In genomic region chrX:155070975-155071693, GRCh38 we compare ENCODE assay signal across 1 cellular context.
A peak's percentile ranks its signal among the peaks of the same experiment; 100 is the strongest.
TF ChIP-seq lines count a peak whose summit lies in the region.

Gene BRCC3, plus strand, starts transcription at chrX:155071508. Its CDS starts 20 bp downstream, at chrX:155071528.
Gene CMC4, minus strand, starts transcription at chrX:155071136. Its CDS starts 7,113 bp downstream, at chrX:155064023.
Gene MTCP1, minus strand, starts transcription at chrX:155071136. Its CDS starts 5,126 bp downstream, at chrX:155066010.

TF ChIP-seq in K562, 482 proteins besides CTCF, POLR2A, EP300 and RAD21 (continued from another document and continues in another):
- peak; percentile 44 for TF ChIP-seq POLR2AphosphoS5 (IDR thresholded peaks at IDR 0.05; ENCODE audit: control insufficient read depth, insufficient read depth, low read depth, low read length)
- TF ChIP-seq NR2C2 (CRISPR knock-in tag; IDR thresholded peaks at IDR 0.05): no peak
- TF ChIP-seq NR2C2 (tag; IDR thresholded peaks at IDR 0.05): peak; percentile 27; the same call in 1 of the 2 replicates
- peak; percentile 59; the same call in 1 of the 2 replicates for TF ChIP-seq C11orf30 (IDR thresholded peaks at IDR 0.05; ENCODE audit: low read depth)
- no peak for TF ChIP-seq RUNX1 (IDR thresholded peaks at IDR 0.05; ENCODE audit: low read depth)
- no peak for TF ChIP-seq TRIM24 (IDR thresholded peaks at IDR 0.05)
- TF ChIP-seq CREB1 (IDR thresholded peaks at IDR 0.05): 0 out of 2 replicates have a peak, but pooled peaks have one; percentile 22
- TF ChIP-seq CREB1 (CRISPR knock-in tag; IDR thresholded peaks at IDR 0.05): 0 out of 2 replicates have a peak, but pooled peaks have one; percentile 27
- TF ChIP-seq OTX1 (CRISPR knock-in tag; IDR thresholded peaks at IDR 0.05): no peak
- peak; percentile 69 for TF ChIP-seq RBBP5 (IDR thresholded peaks at IDR 0.05; ENCODE audit: borderline replicate concordance, insufficient read depth, low read length, poor library complexity, severe bottlenecking)
- no peak for TF ChIP-seq CLOCK (CRISPR knock-in tag; IDR thresholded peaks at IDR 0.05; ENCODE audit: borderline replicate concordance)
- TF ChIP-seq ETS1 (conservative IDR thresholded peaks at IDR 0.05; ENCODE audit: control insufficient read depth, low read depth, low read length): peak; percentile 32; the same call in 1 of the 2 replicates
- peak in 1 of 2 experiments; percentile 5; a peak in 1 of 4 replicates for TF ChIP-seq SIN3A (IDR thresholded peaks at IDR 0.05; ENCODE audit: borderline replicate concordance in 2 of 2, control insufficient read depth in 1 of 2, low read depth in 2 of 2, low read length in 2 of 2)
- no peak for TF ChIP-seq ZNF280A (IDR thresholded peaks at IDR 0.05; ENCODE audit: low read depth, partially characterized antibody)
- TF ChIP-seq GTF2F1 (IDR thresholded peaks at IDR 0.05; ENCODE audit: low read depth, low read length): no peak
- 0 out of 2 replicates have a peak, but pooled peaks have one; percentile 18 for TF ChIP-seq ZBTB40 (IDR thresholded peaks at IDR 0.05)
- TF ChIP-seq ZBTB40 (CRISPR knock-in tag; IDR thresholded peaks at IDR 0.05): no peak
- peak; percentile 60 for TF ChIP-seq TBP (optimal IDR thresholded peaks at IDR 0.05; ENCODE audit: low read depth, low read length)
- peak; percentile 38; the same call in 1 of the 2 replicates for TF ChIP-seq NKRF (IDR thresholded peaks at IDR 0.05; ENCODE audit: borderline replicate concordance)
- TF ChIP-seq GABPA (tag; conservative IDR thresholded peaks at IDR 0.05; ENCODE audit: low read depth): peak; percentile 58
- peak; percentile 72 to 94 (median 90) for TF ChIP-seq YY1 (IDR thresholded peaks at IDR 0.05; ENCODE audit: borderline replicate concordance in 1 of 3, control insufficient read depth in 1 of 3, extremely low read depth in 1 of 3, insufficient read depth in 3 of 3, insufficient read length in 1 of 3, insufficient replicate concordance in 2 of 3, low read depth in 1 of 3, low read length in 2 of 3)
- TF ChIP-seq KLF1 (tag; IDR thresholded peaks at IDR 0.05): 0 out of 2 replicates have a peak, but pooled peaks have one; percentile 59
- peak; percentile 48; the same call in 1 of the 2 replicates for TF ChIP-seq NBN (IDR thresholded peaks at IDR 0.05; ENCODE audit: low read depth)
- peak; percentile 77 for TF ChIP-seq HMGN3 (IDR thresholded peaks at IDR 0.05; ENCODE audit: borderline replicate concordance, extremely low read depth, insufficient read length, low read depth, low read length)
- peak; percentile 27 for TF ChIP-seq NFIC (IDR thresholded peaks at IDR 0.05)
- TF ChIP-seq E2F4 (CRISPR knock-in tag; IDR thresholded peaks at IDR 0.05; ENCODE audit: low read depth): no peak
- no peak for TF ChIP-seq ZNF324 (CRISPR knock-in tag; IDR thresholded peaks at IDR 0.05)
- peak; percentile 17; the same call in 1 of the 2 replicates for TF ChIP-seq MYC (IDR thresholded peaks at IDR 0.05; ENCODE audit: low read depth, low read length)
- TF ChIP-seq MYC (CRISPR knock-in tag; IDR thresholded peaks at IDR 0.05; ENCODE audit: borderline replicate concordance, low read depth): no peak
- TF ChIP-seq ATF7 (IDR thresholded peaks at IDR 0.05): peak; percentile 18; the same call in 1 of the 2 replicates
- TF ChIP-seq FOSL1 (tag; conservative IDR thresholded peaks at IDR 0.05): 0 out of 2 replicates have a peak, but pooled peaks have one; percentile 19
- TF ChIP-seq HNRNPLL (IDR thresholded peaks at IDR 0.05; ENCODE audit: low read depth, low read length, poor library complexity, severe bottlenecking): peak; percentile 18
- no peak for TF ChIP-seq XRCC3 (IDR thresholded peaks at IDR 0.05)
- peak; percentile 89 for TF ChIP-seq CXXC5 (CRISPR knock-in tag; IDR thresholded peaks at IDR 0.05)
- TF ChIP-seq NFRKB (IDR thresholded peaks at IDR 0.05; ENCODE audit: low read depth): peak; percentile 81
- peak; percentile 72 to 76 for TF ChIP-seq NRF1 (conservative IDR thresholded peaks at IDR 0.05 in 1 of 2, IDR thresholded peaks at IDR 0.05 in 1 of 2)
- no peak for TF ChIP-seq CBFB (CRISPR knock-in tag; IDR thresholded peaks at IDR 0.05)
- peak in 1 of 2 experiments; percentile 85; a peak in 3 of 4 replicates for TF ChIP-seq MAZ (CRISPR knock-in tag; conservative IDR thresholded peaks at IDR 0.05 in 1 of 2, IDR thresholded peaks at IDR 0.05 in 1 of 2)
- peak; percentile 59 for TF ChIP-seq PHF20 (IDR thresholded peaks at IDR 0.05; ENCODE audit: partially characterized antibody)
- peak; percentile 99 for TF ChIP-seq VEZF1 (CRISPR knock-in tag; IDR thresholded peaks at IDR 0.05)
